In the genomic region with DNA sequence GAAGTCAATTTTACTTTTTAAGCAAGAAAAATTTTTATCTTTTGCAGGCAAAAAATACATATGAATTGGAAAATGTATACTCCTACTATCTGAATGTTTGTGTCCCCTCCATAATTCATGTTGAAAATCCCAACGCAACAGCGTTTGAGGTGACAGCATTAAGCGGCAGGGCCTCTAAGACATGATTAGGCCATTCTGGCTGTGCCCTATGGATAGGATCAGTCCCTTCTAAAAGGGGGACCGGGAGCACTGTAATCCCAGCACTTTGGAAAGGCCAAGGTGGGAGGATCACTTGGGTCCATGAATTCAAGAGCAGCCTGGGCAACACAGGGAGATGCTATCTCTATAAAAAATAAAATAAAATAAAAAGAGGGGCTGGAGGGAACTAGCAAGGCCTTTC, we compare ENCODE assay signal across 21 cellular contexts.
"Had no signal": no experiment of that assay in that cellular context is flagged by ENCODE, and none has a peak within 500 bp of the region (broad histone marks: within the 10 kb centered on the region; RNA-seq: fewer than 3 reads in every experiment).

No MANE protein-coding gene starts in this region.

- H2AFZ ChIP-seq: hepatocyte had no signal

- H3K27ac Mint-ChIP-seq: activated CD8-positive, alpha-beta T cell treated with anti-CD3 and anti-CD28 coated beads, Interleukin-2, amount 10 ng/mL, durations not matched to agents 7 days and 5 days; activated naive CD8-positive, alpha-beta T cell treated with anti-CD3 and anti-CD28 coated beads, Interleukin-2, amount 10 ng/mL, durations not matched to agents 7 days and 5 days; T-helper 2 cell treated with Interferon-gamma antibody and Interleukin-4, amounts not matched to agents 5 μg/mL and 100 μg/mL, for 36 hours had no signal

- H3K36me3 Mint-ChIP-seq: immature natural killer cell had no signal

- H3K36me3 ChIP-seq: cardiac muscle cell, left lung, ovary, right atrium auricular region, tibial artery had no signal

- H3K9me3 ChIP-seq: body of pancreas, left lung, ovary, psoas muscle, right atrium auricular region, tibial artery had no signal

- H3K4me3 Mint-ChIP-seq: activated CD8-positive, alpha-beta T cell treated with anti-CD3 and anti-CD28 coated beads, Interleukin-2, amount 10 ng/mL, durations not matched to agents 7 days and 5 days; activated naive CD8-positive, alpha-beta T cell treated with anti-CD3 and anti-CD28 coated beads, Interleukin-2, amount 10 ng/mL, durations not matched to agents 7 days and 5 days; T-helper 2 cell treated with Interferon-gamma antibody and Interleukin-4, amounts not matched to agents 5 μg/mL and 100 μg/mL, for 36 hours had no signal

- H3K27ac ChIP-seq: body of pancreas, cardiac muscle cell, hepatocyte, ovary, psoas muscle, right atrium auricular region, tibial artery had no signal

- FAIRE-seq: urothelium cell line had no signal

- H3K27me3 Mint-ChIP-seq: activated naive CD8-positive, alpha-beta T cell treated with anti-CD3 and anti-CD28 coated beads, Interleukin-2, amount 10 ng/mL, durations not matched to agents 7 days and 5 days; activated T-helper 17 cell treated with anti-CD3 and anti-CD28 coated beads, Interleukin-2, amount 50 U/mL, for 72 hours; natural killer cell treated with Interleukin-12 subunit alpha and Interleukin-12 subunit beta and Interleukin-15 and Interleukin-18, amount 100 ng/mL, for 72 hours had no signal

- H3K9me3 Mint-ChIP-seq: activated T-helper 17 cell treated with anti-CD3 and anti-CD28 coated beads, Interleukin-2, amount 50 U/mL, for 72 hours; immature natural killer cell; natural killer cell treated with Interleukin-12 subunit alpha and Interleukin-12 subunit beta and Interleukin-15 and Interleukin-18, amount 100 ng/mL, for 72 hours; T-helper 2 cell treated with Interferon-gamma antibody and Interleukin-4, amounts not matched to agents 5 μg/mL and 100 μg/mL, for 36 hours had no signal

- DNase-seq: activated CD4-positive, alpha-beta T cell treated with anti-CD3 and anti-CD28 coated beads for 1 hour; activated CD4-positive, alpha-beta T cell treated with anti-CD3 and anti-CD28 coated beads, Interleukin-2, amount 50 U/mL, for 1 hour; activated CD8-positive, alpha-beta T cell treated with anti-CD3 and anti-CD28 coated beads, Interleukin-2, amount 10 ng/mL, durations not matched to agents 7 days and 5 days; activated naive CD8-positive, alpha-beta T cell treated with anti-CD3 and anti-CD28 coated beads, Interleukin-2, amount 10 ng/mL, durations not matched to agents 7 days and 5 days; body of pancreas; effector memory CD4-positive, alpha-beta T cell; glutamatergic neuron; immature natural killer cell; left lung; ovary; psoas muscle; stimulated activated CD4-positive, alpha-beta T cell treated with anti-CD3 and anti-CD28 coated beads, Interleukin-4, amount 100 ng/mL, for 24 hours; stimulated activated naive CD4-positive, alpha-beta T cell treated with Interleukin-2 at 50 U/mL for 16 hours; tibial artery had no signal

- ATAC-seq: activated CD8-positive, alpha-beta T cell treated with anti-CD3 and anti-CD28 coated beads, Interleukin-2, amount 10 ng/mL, durations not matched to agents 7 days and 5 days; body of pancreas had no signal

- H3K4me3 ChIP-seq: body of pancreas, cardiac muscle cell, hepatocyte, left lung, ovary, psoas muscle, right atrium auricular region, tibial artery had no signal

- H3K27me3 ChIP-seq: body of pancreas, cardiac muscle cell, hepatocyte, left lung, ovary, right atrium auricular region, tibial artery had no signal
